ENCODE assay signal across 18 cellular contexts in the genomic region with DNA sequence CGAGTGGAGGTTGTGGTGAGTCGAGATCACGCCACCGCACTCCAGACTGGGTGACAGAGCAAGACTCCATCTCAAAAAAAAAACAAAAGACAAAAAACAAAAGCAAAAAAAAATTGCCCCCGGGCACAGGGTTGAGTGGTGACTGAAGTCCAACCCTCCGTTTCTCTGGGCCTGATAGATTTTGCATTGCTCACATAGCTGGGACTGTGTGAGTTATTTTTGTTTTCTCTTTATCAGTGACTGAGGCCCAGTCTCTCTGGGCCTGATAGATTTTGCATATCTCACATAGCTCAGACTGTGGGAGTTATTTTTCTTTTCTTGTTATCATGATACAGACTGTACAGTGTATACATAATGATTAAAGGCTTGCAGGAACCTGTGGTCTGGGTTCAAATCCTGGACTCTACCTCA. TPM values are rescaled to one million over a fixed set of nuclear protein-coding genes. Genes with fewer than 3 reads are reported as not detected.
A peak's percentile ranks its signal among the peaks of the same experiment; 100 is the strongest.
DNase-seq lines count a peak whose midpoint lies in the region; ATAC-seq and TF ChIP-seq lines count a peak whose summit lies in the region.
"Had no signal": no experiment of that assay in that cellular context is flagged by ENCODE, and none has a peak within 500 bp of the region (broad histone marks: within the 10 kb centered on the region; RNA-seq: fewer than 3 reads in every experiment).

No MANE protein-coding gene starts in this region.

- H3K36me3 ChIP-seq in SJSA1 = no peaks in the 10 kb centered on the region
- no peaks in the 10 kb centered on the region for H3K36me3 ChIP-seq in thyroid gland
- H3K36me3 ChIP-seq: breast epithelium had no signal

- H3K27ac ChIP-seq in SJSA1 (peak overlapping the region; percentile 46), thyroid gland (no peak overlapping the region)
- H3K27ac ChIP-seq: epithelial cell of prostate had no signal

- no peak overlapping the region for H3K4me3 Mint-ChIP-seq in activated CD8-positive, alpha-beta memory T cell treated with anti-CD3 and anti-CD28 coated beads, Interleukin-2, amount 10 ng/mL, durations not matched to agents 7 days and 5 days
- H3K4me3 Mint-ChIP-seq: activated B cell treated with CpG ODN at 0.5 μM for 24 hours, B cell had no signal

- H3K27me3 Mint-ChIP-seq in activated CD8-positive, alpha-beta memory T cell treated with anti-CD3 and anti-CD28 coated beads, Interleukin-2, amount 10 ng/mL, durations not matched to agents 7 days and 5 days = peaks cover 13% of the 10 kb centered on the region

- no peaks in the 10 kb centered on the region for H3K36me3 Mint-ChIP-seq in activated CD8-positive, alpha-beta memory T cell treated with anti-CD3 and anti-CD28 coated beads, Interleukin-2, amount 10 ng/mL, durations not matched to agents 7 days and 5 days

- WGBS in thyroid gland, 2 donors = 84 to 86% methylated on average over 6 of the region's 6 CpGs

- no peak overlapping the region for H3K27ac Mint-ChIP-seq in activated CD8-positive, alpha-beta memory T cell treated with anti-CD3 and anti-CD28 coated beads, Interleukin-2, amount 10 ng/mL, durations not matched to agents 7 days and 5 days
- H3K27ac Mint-ChIP-seq: activated B cell treated with CpG ODN at 0.5 μM for 24 hours, B cell had no signal

- H3K4me1 ChIP-seq in SJSA1 (replicated peaks) = peaks cover 14% of the 10 kb centered on the region
- H3K4me1 ChIP-seq in thyroid gland = peaks cover 7 to 11% of the 10 kb centered on the region in 2 donors
- H3K4me1 ChIP-seq: breast epithelium had no signal

- CTCF ChIA-PET in activated CD8-positive, alpha-beta memory T cell treated with anti-CD3 and anti-CD28 coated beads, Interleukin-2, amount 10 ng/mL, durations not matched to agents 7 days and 5 days (lab: Charles Lee) = no interaction called here

- H3K4me3 ChIP-seq in SJSA1 (no peak overlapping the region), thyroid gland (replicated peaks in 1 of 3) (no peak overlapping the region)
- H3K4me3 ChIP-seq: breast epithelium had no signal

- intact Hi-C loops in thyroid gland (cut with DNase I) = no loop called here
- intact Hi-C loops in sciatic nerve (cut with DNase I) = no loop called here

- no peaks in the 10 kb centered on the region for H3K4me1 Mint-ChIP-seq in activated CD8-positive, alpha-beta memory T cell treated with anti-CD3 and anti-CD28 coated beads, Interleukin-2, amount 10 ng/mL, durations not matched to agents 7 days and 5 days
- H3K4me1 Mint-ChIP-seq: activated B cell treated with CpG ODN at 0.5 μM for 24 hours, B cell had no signal

- DNase-seq in Daoy (ENCODE audit: low read depth) (peak; percentile 85), SJSA1 (ENCODE audit: low read depth in 1 of 2, low spot score in 2 of 2) (peak; percentile 68 to 78), erythroblast (lab: John Stamatoyannopoulos, UW) (peak; percentile 79 to 94), left kidney (ENCODE audit: low read depth, low spot score) (peak; percentile 20), thyroid gland (no peak), sciatic nerve (ENCODE audit: low spot score) (no peak)
- DNase-seq in activated CD8-positive, alpha-beta memory T cell treated with anti-CD3 and anti-CD28 coated beads, Interleukin-2, amount 10 ng/mL, durations not matched to agents 7 days and 5 days = no peak
- DNase-seq: activated B cell treated with CpG ODN at 0.5 μM for 24 hours, DMS53, mesendoderm, posterior cingulate gyrus, substantia nigra had no signal

- H3K27me3 ChIP-seq in SJSA1 (replicated peaks) = no peaks in the 10 kb centered on the region
- no peaks in the 10 kb centered on the region for H3K27me3 ChIP-seq in thyroid gland
- H3K27me3 ChIP-seq: breast epithelium had no signal

- ATAC-seq in activated CD8-positive, alpha-beta memory T cell treated with anti-CD3 and anti-CD28 coated beads, Interleukin-2, amount 10 ng/mL, durations not matched to agents 7 days and 5 days = no peak
- ATAC-seq in HG03521 (IDR thresholded peaks at IDR 0.05; ENCODE audit: unreplicated experiment) (no peak), sciatic nerve (no peak)
- ATAC-seq: HCT116, HepG2 had no signal

- no peaks in the 10 kb centered on the region for H3K9me3 ChIP-seq in SJSA1 (replicated peaks)
- H3K9me3 ChIP-seq in thyroid gland = no peaks in the 10 kb centered on the region
- H3K9me3 ChIP-seq: breast epithelium had no signal

- TF ChIP-seq POLR2A in erythroblast (IDR thresholded peaks at IDR 0.05; ENCODE audit: low read length) (no peak), thyroid gland (IDR thresholded peaks at IDR 0.05) (no peak)

- H3K9me3 Mint-ChIP-seq in activated CD8-positive, alpha-beta memory T cell treated with anti-CD3 and anti-CD28 coated beads, Interleukin-2, amount 10 ng/mL, durations not matched to agents 7 days and 5 days (ENCODE audit: low read depth) = no peaks in the 10 kb centered on the region
- H3K9me3 Mint-ChIP-seq: activated B cell treated with CpG ODN at 0.5 μM for 24 hours had no signal

- TF ChIP-seq CTCF in thyroid gland (IDR thresholded peaks at IDR 0.05) = no peak

RNA-seq across cellular contexts. Expression of a gene that starts 2.6 kb away (rescaled TPM):
- 0.06 and 0.36 TPM in 2 replicates for total RNA-seq in Daoy (2014; rRNA removed; shearing (Covaris generic))
- total RNA-seq in SJSA1 (2014; rRNA removed; shearing (Covaris generic)) = 0.11 and 0.13 TPM in 2 replicates
- total RNA-seq in thyroid gland (under 1 TPM in 2 of 4 donors, not detected in 2; 0.15 to 0.22 TPM), sciatic nerve (0.27 TPM)
- total RNA-seq in activated CD8-positive, alpha-beta memory T cell treated with anti-CD3 and anti-CD28 coated beads, Interleukin-2, amount 10 ng/mL, durations not matched to agents 7 days and 5 days = under 1 TPM; 0.09 to 0.45 TPM
- total RNA-seq: activated B cell treated with CpG ODN at 0.5 μM for 24 hours, B cell, HepG2 had no signal

Comparison
In these comparisons a context has a peak if more than half of its experiments do, and no peak if none do; other contexts are left out.
1. DNase-seq: peak in Daoy (single experiment), SJSA1 (2 of 2), erythroblast (2 of 2) and left kidney (single experiment); none in thyroid gland (0 of 2), activated CD8-positive, alpha-beta memory T cell treated with anti-CD3 and anti-CD28 coated beads, Interleukin-2, amount 10 ng/mL, durations not matched to agents 7 days and 5 days (single experiment) and sciatic nerve (single experiment).